In the genomic region with DNA sequence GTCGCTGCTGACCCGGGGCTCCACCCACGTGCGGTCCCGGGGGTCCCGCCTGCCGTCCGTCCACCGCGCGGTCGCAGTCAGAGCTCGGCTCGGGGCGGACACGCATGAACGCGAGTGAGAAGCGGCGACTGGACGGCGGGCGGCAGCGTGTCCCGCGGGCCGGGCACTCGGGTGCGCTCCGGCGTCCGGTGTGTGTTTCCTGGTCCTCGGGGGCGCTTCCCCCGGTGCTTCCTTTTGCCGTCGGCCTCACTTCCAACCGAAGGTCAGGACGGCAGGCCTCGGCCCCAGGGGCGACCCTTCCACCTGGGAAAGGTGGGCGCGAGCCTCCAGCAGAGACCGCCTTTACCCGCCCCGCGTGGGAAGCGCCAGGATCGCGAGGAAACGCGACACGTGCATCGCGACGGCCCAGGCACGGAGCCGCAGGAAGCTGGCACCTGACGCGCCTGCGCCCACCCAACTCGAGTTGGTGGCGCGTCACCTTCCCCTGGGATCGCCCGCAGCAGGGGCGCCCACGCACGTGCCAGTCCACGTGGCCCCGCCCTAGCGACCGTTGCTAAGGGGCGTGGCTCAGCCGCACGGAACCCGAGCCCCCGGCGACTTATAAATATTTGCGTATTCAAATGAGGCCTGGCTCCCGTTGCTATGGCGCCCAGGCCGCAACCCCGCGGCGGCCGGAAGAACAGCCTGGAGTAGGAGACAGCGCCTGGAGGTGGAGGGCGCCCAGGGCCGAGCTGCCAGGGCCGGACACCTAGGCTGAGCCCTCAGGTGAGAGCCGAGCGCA, we compare ENCODE assay signal across 8 cellular contexts. TPM values are rescaled to one million over a fixed set of nuclear protein-coding genes. Genes with fewer than 3 reads are reported as not detected.
DNase-seq lines count a peak whose midpoint lies in the region; ATAC-seq lines count a peak whose summit lies in the region.

A gene with protein sequence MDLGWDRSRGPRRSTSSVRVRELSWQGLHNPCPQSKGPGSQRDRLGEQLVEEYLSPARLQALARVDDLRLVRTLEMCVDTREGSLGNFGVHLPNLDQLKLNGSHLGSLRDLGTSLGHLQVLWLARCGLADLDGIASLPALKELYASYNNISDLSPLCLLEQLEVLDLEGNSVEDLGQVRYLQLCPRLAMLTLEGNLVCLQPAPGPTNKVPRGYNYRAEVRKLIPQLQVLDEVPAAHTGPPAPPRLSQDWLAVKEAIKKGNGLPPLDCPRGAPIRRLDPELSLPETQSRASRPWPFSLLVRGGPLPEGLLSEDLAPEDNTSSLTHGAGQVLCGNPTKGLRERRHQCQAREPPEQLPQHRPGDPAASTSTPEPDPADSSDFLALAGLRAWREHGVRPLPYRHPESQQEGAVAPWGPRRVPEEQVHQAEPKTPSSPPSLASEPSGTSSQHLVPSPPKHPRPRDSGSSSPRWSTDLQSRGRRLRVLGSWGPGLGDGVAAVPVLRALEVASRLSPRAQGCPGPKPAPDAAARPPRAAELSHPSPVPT (plus strand): TSS at position 687 of the 781 bp plus-strand sequence. CDS start 3,158 bp downstream, outside the sequence.

- ATAC-seq in GM18498 (IDR thresholded peaks at IDR 0.05; ENCODE audit: unreplicated experiment) = peak; percentile 51
- ATAC-seq in HG02884 (IDR thresholded peaks at IDR 0.05; ENCODE audit: unreplicated experiment) = peak; percentile 43

- DNase-seq in NCI-H2081 treated with DMSO at 0.1 percent for 48 hours (lab: John Stamatoyannopoulos, UW) (peak; percentile 70), kidney tubule cell (ENCODE audit: low spot score) (peak; percentile 91), SK-N-DZ (ENCODE audit: low spot score) (no peak)
- peak; percentile 79 to 87 (median 82) for DNase-seq in activated CD4-positive, CD25-positive, alpha-beta regulatory T cell (lab: John Stamatoyannopoulos, UW)
- DNase-seq in central memory CD4-positive, alpha-beta T cell = peak; percentile 89
- DNase-seq in stimulated activated CD4-positive, alpha-beta T cell treated with anti-CD3 and anti-CD28 coated beads, Interleukin-2, amount 100 ng/mL, for 48 hours = peak; percentile 87 to 89

RNA-seq across cellular contexts. Expression of the gene that starts here (rescaled TPM):
- 0.15 and 0.18 TPM in 2 replicates for polyA plus RNA-seq in SK-N-DZ (2014; cell fraction: cytosol; rRNA removed)
- polyA plus RNA-seq in SK-N-DZ (2014; cell fraction: nucleus; rRNA removed) = 0.54 and 0.75 TPM in 2 replicates
